In genomic region chr10:47077941-47078340, GRCh38 we compare ENCODE assay signal across 20 cellular contexts.
DNase-seq lines count a peak whose midpoint lies in the region; ATAC-seq and TF ChIP-seq lines count a peak whose summit lies in the region.
"Had no signal": no experiment of that assay in that cellular context is flagged by ENCODE, and none has a peak within 500 bp of the region (broad histone marks: within the 10 kb centered on the region; RNA-seq: fewer than 3 reads in every experiment).

No MANE protein-coding gene starts in this region.

- H3K4me3 ChIP-seq in vagina (no peak overlapping the region), right cardiac atrium (ENCODE audit: low read length) (no peak overlapping the region)
- H3K4me3 ChIP-seq: BLaER1, GM12878, GM23338 had no signal

- intact Hi-C loops in vagina (cut with DNase I) (no loop called here), right cardiac atrium (cut with DNase I) (no loop called here)

- WGBS in right cardiac atrium = 81% methylated on average over 8 of the region's 8 CpGs

- H3K9me3 ChIP-seq in vagina (no peaks in the 10 kb centered on the region), right cardiac atrium (ENCODE audit: control insufficient read depth, low read length) (no peaks in the 10 kb centered on the region)

- no peaks in the 10 kb centered on the region for H3K27me3 ChIP-seq in vagina
- no peaks in the 10 kb centered on the region for H3K27me3 ChIP-seq in right cardiac atrium (ENCODE audit: control insufficient read depth, insufficient read depth)
- H3K27me3 ChIP-seq: BLaER1 had no signal

- no peaks in the 10 kb centered on the region for H3K36me3 ChIP-seq in vagina
- H3K36me3 ChIP-seq: BLaER1 had no signal

- H3K4me1 ChIP-seq in vagina (no peaks in the 10 kb centered on the region), right cardiac atrium (ENCODE audit: control insufficient read depth, insufficient read depth, low read length) (no peaks in the 10 kb centered on the region)

- no peak overlapping the region for H3K27ac ChIP-seq in vagina
- H3K27ac ChIP-seq in right cardiac atrium (ENCODE audit: low read length) = no peak overlapping the region
- H3K27ac ChIP-seq: 22Rv1, BLaER1, C4-2B had no signal

- no peak for DNase-seq in activated naive CD8-positive, alpha-beta T cell treated with anti-CD3 and anti-CD28 coated beads for 36 hours
- no peak for DNase-seq in activated naive CD8-positive, alpha-beta T cell treated with anti-CD3 and anti-CD28 coated beads, Interleukin-2, amount 50 U/mL, for 24 hours
- peak; percentile 23 for DNase-seq in islet precursor cell
- peak; percentile 58 to 70 for DNase-seq in vagina (ENCODE audit: extremely low spot score in 2 of 2)
- DNase-seq in OCI-M1 (lab: John Stamatoyannopoulos, UW) = no peak
- DNase-seq in right cardiac atrium = no peak
- DNase-seq: CD4-positive, CD25-positive, alpha-beta regulatory T cell; CD8-positive, alpha-beta T cell; DMS 273 treated with DMSO at 0.1 percent for 48 hours; DMS79; EL; GDM1; H9 had no signal

- peaks cover 5% of the 10 kb centered on the region for H3K36me3 Mint-ChIP-seq in activated naive CD8-positive, alpha-beta T cell treated with anti-CD3 and anti-CD28 coated beads for 36 hours
- H3K36me3 Mint-ChIP-seq in activated naive CD8-positive, alpha-beta T cell treated with anti-CD3 and anti-CD28 coated beads, Interleukin-2, amount 50 U/mL, for 24 hours (ENCODE audit: low read depth) = no peaks in the 10 kb centered on the region
- H3K36me3 Mint-ChIP-seq: CD4-positive, CD25-positive, alpha-beta regulatory T cell; CD8-positive, alpha-beta T cell had no signal

- H3K4me1 Mint-ChIP-seq in activated naive CD8-positive, alpha-beta T cell treated with anti-CD3 and anti-CD28 coated beads for 36 hours = peaks cover 68% of the 10 kb centered on the region
- peaks cover 29% of the 10 kb centered on the region for H3K4me1 Mint-ChIP-seq in activated naive CD8-positive, alpha-beta T cell treated with anti-CD3 and anti-CD28 coated beads, Interleukin-2, amount 50 U/mL, for 24 hours
- H3K4me1 Mint-ChIP-seq: B cell, GM23338, H9 had no signal

- H3K9me3 Mint-ChIP-seq in activated naive CD8-positive, alpha-beta T cell treated with anti-CD3 and anti-CD28 coated beads for 36 hours = no peaks in the 10 kb centered on the region
- H3K9me3 Mint-ChIP-seq in activated naive CD8-positive, alpha-beta T cell treated with anti-CD3 and anti-CD28 coated beads, Interleukin-2, amount 50 U/mL, for 24 hours = no peaks in the 10 kb centered on the region
- H3K9me3 Mint-ChIP-seq: CD8-positive, alpha-beta T cell had no signal

- H3K27me3 Mint-ChIP-seq in activated naive CD8-positive, alpha-beta T cell treated with anti-CD3 and anti-CD28 coated beads for 36 hours = no peaks in the 10 kb centered on the region
- H3K27me3 Mint-ChIP-seq in activated naive CD8-positive, alpha-beta T cell treated with anti-CD3 and anti-CD28 coated beads, Interleukin-2, amount 50 U/mL, for 24 hours = peaks cover 2% of the 10 kb centered on the region

- peak overlapping the region; percentile 47 for H3K27ac Mint-ChIP-seq in activated naive CD8-positive, alpha-beta T cell treated with anti-CD3 and anti-CD28 coated beads for 36 hours
- H3K27ac Mint-ChIP-seq in activated naive CD8-positive, alpha-beta T cell treated with anti-CD3 and anti-CD28 coated beads, Interleukin-2, amount 50 U/mL, for 24 hours = no peak overlapping the region
- H3K27ac Mint-ChIP-seq: B cell; CD4-positive, CD25-positive, alpha-beta regulatory T cell; CD8-positive, alpha-beta T cell; GM23338; H9 had no signal

- H3K4me3 Mint-ChIP-seq in activated naive CD8-positive, alpha-beta T cell treated with anti-CD3 and anti-CD28 coated beads for 36 hours = no peak overlapping the region
- no peak overlapping the region for H3K4me3 Mint-ChIP-seq in activated naive CD8-positive, alpha-beta T cell treated with anti-CD3 and anti-CD28 coated beads, Interleukin-2, amount 50 U/mL, for 24 hours
- H3K4me3 Mint-ChIP-seq: B cell; CD4-positive, CD25-positive, alpha-beta regulatory T cell; CD8-positive, alpha-beta T cell; GM23338; H9 had no signal

- no peak for TF ChIP-seq POLR2A in vagina (IDR thresholded peaks at IDR 0.05)

- no peak for TF ChIP-seq CTCF in vagina (IDR thresholded peaks at IDR 0.05)

- ATAC-seq in activated naive CD8-positive, alpha-beta T cell treated with anti-CD3 and anti-CD28 coated beads, Interleukin-2, amount 50 U/mL, for 24 hours = no peak
- ATAC-seq in right cardiac atrium = no peak
- ATAC-seq: CD8-positive, alpha-beta T cell; GM12878; GM23338; HCT116 had no signal

Comparison
In these comparisons a context has a peak if more than half of its experiments do, and no peak if none do; other contexts are left out.
1. DNase-seq: peak in islet precursor cell (single experiment) and vagina (2 of 2); none in activated naive CD8-positive, alpha-beta T cell treated with anti-CD3 and anti-CD28 coated beads for 36 hours (single experiment), activated naive CD8-positive, alpha-beta T cell treated with anti-CD3 and anti-CD28 coated beads, Interleukin-2, amount 50 U/mL, for 24 hours (single experiment), OCI-M1 (single experiment) and right cardiac atrium (0 of 3).